In the genomic region with DNA sequence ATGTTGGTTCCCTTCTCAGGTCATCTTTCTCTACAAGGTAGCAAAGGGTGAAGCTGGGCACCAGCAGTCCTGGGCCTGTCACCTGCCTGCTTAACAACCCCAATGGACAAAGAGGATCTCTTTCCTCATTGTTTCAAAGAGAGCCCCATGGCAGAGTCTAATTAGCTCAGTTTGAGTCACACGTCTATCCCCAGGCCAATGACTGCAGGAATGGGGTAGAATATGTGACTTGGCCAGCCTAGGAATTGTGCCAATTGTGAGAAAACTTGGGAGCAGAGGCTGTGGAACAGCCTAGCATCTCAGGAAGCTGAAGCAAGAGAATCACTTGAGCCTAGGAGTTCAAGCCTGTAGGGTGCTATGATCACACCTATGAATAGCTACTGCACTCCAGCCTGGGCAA, we compare ENCODE assay signal across 1 cellular context.
TF ChIP-seq lines count a peak whose summit lies in the region.

No MANE protein-coding gene starts in this region.

TF ChIP-seq in GM12878, 131 proteins besides CTCF, POLR2A, EP300 and RAD21:
- TF ChIP-seq EZH2 (IDR thresholded peaks at IDR 0.05; ENCODE audit: borderline replicate concordance, control insufficient read depth, low read depth, low read length): no peak
- TF ChIP-seq ZNF24 (IDR thresholded peaks at IDR 0.05): no peak
- TF ChIP-seq CEBPB (IDR thresholded peaks at IDR 0.05; ENCODE audit: borderline replicate concordance in 1 of 2, low read depth in 2 of 2, low read length in 2 of 2): no peak
- TF ChIP-seq SUZ12 (IDR thresholded peaks at IDR 0.05; ENCODE audit: unreplicated experiment): no peak
- no peak for TF ChIP-seq EGR1 (IDR thresholded peaks at IDR 0.05; ENCODE audit: borderline replicate concordance in 1 of 2, low read depth in 2 of 2, low read length in 2 of 2)
- no peak for TF ChIP-seq POLR2AphosphoS2 (IDR thresholded peaks at IDR 0.05; ENCODE audit: low read depth, low read length)
- TF ChIP-seq DPF2 (IDR thresholded peaks at IDR 0.05): no peak
- TF ChIP-seq, protein P1, sequence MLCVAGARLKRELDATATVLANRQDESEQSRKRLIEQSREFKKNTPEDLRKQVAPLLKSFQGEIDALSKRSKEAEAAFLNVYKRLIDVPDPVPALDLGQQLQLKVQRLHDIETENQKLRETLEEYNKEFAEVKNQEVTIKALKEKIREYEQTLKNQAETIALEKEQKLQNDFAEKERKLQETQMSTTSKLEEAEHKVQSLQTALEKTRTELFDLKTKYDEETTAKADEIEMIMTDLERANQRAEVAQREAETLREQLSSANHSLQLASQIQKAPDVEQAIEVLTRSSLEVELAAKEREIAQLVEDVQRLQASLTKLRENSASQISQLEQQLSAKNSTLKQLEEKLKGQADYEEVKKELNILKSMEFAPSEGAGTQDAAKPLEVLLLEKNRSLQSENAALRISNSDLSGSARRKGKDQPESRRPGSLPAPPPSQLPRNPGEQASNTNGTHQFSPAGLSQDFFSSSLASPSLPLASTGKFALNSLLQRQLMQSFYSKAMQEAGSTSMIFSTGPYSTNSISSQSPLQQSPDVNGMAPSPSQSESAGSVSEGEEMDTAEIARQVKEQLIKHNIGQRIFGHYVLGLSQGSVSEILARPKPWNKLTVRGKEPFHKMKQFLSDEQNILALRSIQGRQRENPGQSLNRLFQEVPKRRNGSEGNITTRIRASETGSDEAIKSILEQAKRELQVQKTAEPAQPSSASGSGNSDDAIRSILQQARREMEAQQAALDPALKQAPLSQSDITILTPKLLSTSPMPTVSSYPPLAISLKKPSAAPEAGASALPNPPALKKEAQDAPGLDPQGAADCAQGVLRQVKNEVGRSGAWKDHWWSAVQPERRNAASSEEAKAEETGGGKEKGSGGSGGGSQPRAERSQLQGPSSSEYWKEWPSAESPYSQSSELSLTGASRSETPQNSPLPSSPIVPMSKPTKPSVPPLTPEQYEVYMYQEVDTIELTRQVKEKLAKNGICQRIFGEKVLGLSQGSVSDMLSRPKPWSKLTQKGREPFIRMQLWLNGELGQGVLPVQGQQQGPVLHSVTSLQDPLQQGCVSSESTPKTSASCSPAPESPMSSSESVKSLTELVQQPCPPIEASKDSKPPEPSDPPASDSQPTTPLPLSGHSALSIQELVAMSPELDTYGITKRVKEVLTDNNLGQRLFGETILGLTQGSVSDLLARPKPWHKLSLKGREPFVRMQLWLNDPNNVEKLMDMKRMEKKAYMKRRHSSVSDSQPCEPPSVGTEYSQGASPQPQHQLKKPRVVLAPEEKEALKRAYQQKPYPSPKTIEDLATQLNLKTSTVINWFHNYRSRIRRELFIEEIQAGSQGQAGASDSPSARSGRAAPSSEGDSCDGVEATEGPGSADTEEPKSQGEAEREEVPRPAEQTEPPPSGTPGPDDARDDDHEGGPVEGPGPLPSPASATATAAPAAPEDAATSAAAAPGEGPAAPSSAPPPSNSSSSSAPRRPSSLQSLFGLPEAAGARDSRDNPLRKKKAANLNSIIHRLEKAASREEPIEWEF (IDR thresholded peaks at IDR 0.05; ENCODE audit: insufficient replicate concordance, low read depth, low read length): no peak
- no peak for TF ChIP-seq NFXL1 (IDR thresholded peaks at IDR 0.05; ENCODE audit: borderline replicate concordance)
